In genomic region chr22:36775589-36775965, GRCh38 we compare ENCODE assay signal across 8 cellular contexts. TPM values are rescaled to one million over a fixed set of nuclear protein-coding genes. Genes with fewer than 3 reads are reported as not detected.
DNase-seq lines count a peak whose midpoint lies in the region; ATAC-seq, FAIRE-seq and TF ChIP-seq lines count a peak whose summit lies in the region.

No MANE protein-coding gene starts in this region.

- H3K4me1 ChIP-seq in K562 (replicated peaks in 1 of 2; ENCODE audit: control insufficient read depth in 2 of 2, insufficient read depth in 2 of 2, low read length in 2 of 2) (peaks cover 0 to 8% of the 10 kb centered on the region in 2 experiments; a peak in 1 of 5 replicates), keratinocyte (ENCODE audit: control insufficient read depth, extremely low read depth, insufficient read depth, low read length) (peaks cover 11% of the 10 kb centered on the region)

- H3K9me3 ChIP-seq in K562 (replicated peaks; ENCODE audit: control insufficient read depth, insufficient read depth, low read depth, low read length) = no peaks in the 10 kb centered on the region
- H3K9me3 ChIP-seq in keratinocyte (ENCODE audit: control insufficient read depth, low read depth, low read length) = no peaks in the 10 kb centered on the region

- H3K36me3 ChIP-seq in K562 (ENCODE audit: control insufficient read depth, insufficient read depth, low read length) (no peaks in the 10 kb centered on the region), keratinocyte (ENCODE audit: control insufficient read depth in 2 of 2, extremely low read depth in 1 of 2, insufficient read depth in 2 of 2, low read length in 2 of 2) (no peaks in the 10 kb centered on the region)

- FAIRE-seq in K562 (lab: Jason Lieb, UNC) = no peak
- FAIRE-seq in keratinocyte (lab: Jason Lieb, UNC) = no peak

- H4K20me1 ChIP-seq in K562 (replicated peaks; ENCODE audit: control insufficient read depth, insufficient read depth, low read length) (no peaks in the 10 kb centered on the region), keratinocyte (ENCODE audit: control insufficient read depth, extremely low read depth, insufficient read depth, low read length) (no peaks in the 10 kb centered on the region)

- CTCF ChIA-PET in K562 (lab: Yijun Ruan, JAX; ENCODE audit: low intra/inter-chr PET ratio) = no interaction called here

- in situ Hi-C loops in K562 (cut with MboI) = no loop called here

- H3K27ac ChIP-seq in K562 (ENCODE audit: extremely low read depth, low read depth, low read length) (no peak overlapping the region), keratinocyte (ENCODE audit: control insufficient read depth, insufficient read depth, low read length) (peak overlapping the region; percentile 60)

- no TSS peak for BruUV-seq in K562 (replicated peaks; lab: Mats Ljungman, UMichigan)

- H3K4me2 ChIP-seq in K562 (ENCODE audit: insufficient read depth, low read length) (no peak overlapping the region), keratinocyte (ENCODE audit: control insufficient read depth, extremely low read depth, insufficient read depth, low read depth, low read length) (peak overlapping the region; percentile 99)

- DNase-seq in Daoy (ENCODE audit: low read depth) (peak; percentile 19), SHP77 treated with DMSO at 0.1 percent for 48 hours (lab: John Stamatoyannopoulos, UW) (peak; percentile 3), K562 (ENCODE audit: extremely low read depth in 1 of 4, low spot score in 3 of 4) (no peak), keratinocyte (ENCODE audit: low read depth, low spot score) (no peak), COLO668 (lab: John Stamatoyannopoulos, UW; ENCODE audit: unreplicated experiment) (no peak), NCI-H226 (no peak)
- DNase-seq in stimulated activated CD4-positive, alpha-beta T cell treated with anti-CD3 and anti-CD28 coated beads, Interleukin-15, amount 100 ng/mL, for 48 hours (ENCODE audit: low read depth in 2 of 2) = peak; percentile 5 to 7

- WGBS in K562 (ENCODE audit: insufficient coverage, low coverage, missing lambda C conversion rate) = 3% methylated on average over 8 of the region's 23 CpGs

- peak; percentile 5 for ATAC-seq in HG02642 (IDR thresholded peaks at IDR 0.05; ENCODE audit: poor library complexity, unreplicated experiment)
- no peak for ATAC-seq in K562

- dilution Hi-C loops in keratinocyte (cut with MboI; ENCODE audit: extremely low pct_ligation_motif_present, low sequenced_read_pairs) = loop anchor here (10.0 kb wide), 1 partner anchor 59 kb away; no protein-coding TSS in a partner anchor

- no peak for TF ChIP-seq POLR2A in K562 (conservative IDR thresholded peaks at IDR 0.05)

- peak overlapping the region; percentile 28 for H3K4me3 ChIP-seq in K562
- H3K4me3 ChIP-seq in keratinocyte (ENCODE audit: control insufficient read depth in 2 of 3, extremely low read depth in 1 of 3, insufficient read depth in 2 of 3, low read depth in 1 of 3, low read length in 3 of 3) = peak overlapping the region; percentile 79 to 87 (median 85)

- peak overlapping the region in 1 of 2 experiments; percentile 35; a peak in 1 of 4 replicates for H3K9ac ChIP-seq in K562 (ENCODE audit: insufficient read depth in 1 of 2, low read depth in 2 of 2, low read length in 2 of 2)
- peak overlapping the region; percentile 76 for H3K9ac ChIP-seq in keratinocyte (ENCODE audit: control insufficient read depth, extremely low read depth, insufficient read depth, low read length)

- H3K9me1 ChIP-seq in K562 (ENCODE audit: control insufficient read depth, insufficient read depth, low read length) (no peaks in the 10 kb centered on the region), keratinocyte (ENCODE audit: control insufficient read depth, extremely low read depth, insufficient read depth, low read length) (peaks cover 4% of the 10 kb centered on the region)

- intact Hi-C loops in K562 (cut with micrococcal nuclease) = no loop called here

- TF ChIP-seq EP300 in K562 (IDR thresholded peaks at IDR 0.05; ENCODE audit: low read length) = no peak

- H3K79me2 ChIP-seq in K562 (ENCODE audit: control insufficient read depth, insufficient read depth, low read length) (no peaks in the 10 kb centered on the region), keratinocyte (ENCODE audit: control insufficient read depth, insufficient read depth, low read length) (peaks cover 4% of the 10 kb centered on the region)

- H3K27me3 ChIP-seq in K562 (ENCODE audit: control insufficient read depth in 2 of 2, insufficient read depth in 2 of 2, low read length in 2 of 2) (peaks cover 0 to 30% of the 10 kb centered on the region in 2 experiments; a peak in 3 of 5 replicates), keratinocyte (ENCODE audit: control insufficient read depth, extremely low read depth, insufficient read depth, low read length) (no peaks in the 10 kb centered on the region)

- H2AFZ ChIP-seq in K562 (ENCODE audit: low read depth, low read length) = no peak overlapping the region
- H2AFZ ChIP-seq in keratinocyte (ENCODE audit: control insufficient read depth, low read length) = peak overlapping the region; percentile 85

- no peak for TF ChIP-seq RAD21 in K562 (CRISPR knock-in tag; conservative IDR thresholded peaks at IDR 0.05 in 1 of 2, IDR thresholded peaks at IDR 0.05 in 1 of 2)

- POLR2A ChIA-PET in K562 (lab: Yijun Ruan, JAX) = no interaction called here

- TF ChIP-seq CTCF in K562 (IDR thresholded peaks at IDR 0.05 in 2 of 3, conservative IDR thresholded peaks at IDR 0.05 in 1 of 3; ENCODE audit: insufficient read depth in 2 of 3, low read depth in 1 of 3, low read length in 3 of 3) = no peak
- TF ChIP-seq CTCF in keratinocyte (optimal IDR thresholded peaks at IDR 0.05 in 1 of 3, IDR thresholded peaks at IDR 0.05 in 1 of 3, conservative IDR thresholded peaks at IDR 0.05 in 1 of 3; ENCODE audit: extremely low read depth in 1 of 3, insufficient read depth in 2 of 3, low read length in 3 of 3) = no peak

TF ChIP-seq in K562, 482 proteins besides CTCF, POLR2A, EP300 and RAD21 (continues in another document):
- TF ChIP-seq SRF (CRISPR knock-in tag; IDR thresholded peaks at IDR 0.05) = no peak

RNA-seq across cellular contexts. Expression of gene IFT27, which starts 0.3 kb away (rescaled TPM):
- total RNA-seq in Daoy (2014; rRNA removed; shearing (Covaris generic)) = 18.9 and 21.9 TPM in 2 replicates
- 0.72 and 1.1 TPM in 2 replicates for total RNA-seq in K562 (2011; cell fraction: chromatin; rRNA removed; ENCODE audit: low replicate concordance)
- 0.13 and 0.17 TPM in 2 replicates for total RNA-seq in K562 (2011; cell fraction: nucleolus; rRNA removed)
- 0.22 and 0.46 TPM in 2 replicates for total RNA-seq in K562 (2011; cell fraction: nucleoplasm; rRNA removed)
- total RNA-seq in K562 (2014; rRNA removed) (0.12 and 0.18 TPM in 2 replicates), K562 (2014; rRNA removed; fragmentation: Illumina TruSeq; extraction: Trizol) (0.29 and 0.38 TPM in 2 replicates), K562 (2015; rRNA removed; fragmentation: Illumina TruSeq; extraction: Trizol) (0.38 and 0.54 TPM in 2 replicates), K562 (2021) (0.51 and 1.4 TPM in 2 replicates)
- polyA plus RNA-seq in K562 (2011; rRNA removed) (0.01 and 0.42 TPM in 2 replicates), K562 (2014; fragmentation: Illumina TruSeq; extraction: Trizol) (0.10 and 0.37 TPM in 2 replicates), K562 (2014; fragmentation: Nextera tagmentation; extraction: Ambion mirVana) (under 1 TPM in 1 of 2 experiments, not detected in 1; 0.06 TPM), K562 (2014; rRNA removed) (0.09 and 0.18 TPM in 2 replicates), keratinocyte (11.5 to 19.2 TPM (median 18.5 TPM) in 3 replicates)
- polyA plus RNA-seq in K562 (2011; cell fraction: cytosol; rRNA removed) = 0.18 and 0.19 TPM in 2 replicates
- 0.50 and 0.56 TPM in 2 replicates for polyA plus RNA-seq in K562 (2011; cell fraction: nucleus; rRNA removed)
- polyA plus RNA-seq in K562 (2012) = 0.90 and 3.4 TPM in 2 replicates
- 0.04 and 0.06 TPM in 2 replicates for polyA minus RNA-seq in K562 (2011; rRNA and poly(A)+ RNA removed)
- not detected in 2 replicates for polyA minus RNA-seq in K562 (2011; cell fraction: cytosol; rRNA and poly(A)+ RNA removed)
- 0.11 and 0.13 TPM in 2 replicates for polyA minus RNA-seq in K562 (2011; cell fraction: nucleus; rRNA and poly(A)+ RNA removed)
- 5.1 TPM for polyA plus RNA-seq in keratinocyte (2011; ENCODE audit: low read depth)
- 6.9 and 8.3 TPM in 2 replicates for polyA plus RNA-seq in keratinocyte (2011; cell fraction: cytosol; rRNA removed)
- polyA plus RNA-seq in keratinocyte (2011; cell fraction: nucleus; rRNA removed) = 37.0 and 41.5 TPM in 2 replicates
- 14.3 and 19.6 TPM in 2 replicates for polyA plus RNA-seq in keratinocyte (2012; ENCODE audit: low replicate concordance)
- 10.2 to 11.8 TPM (median 10.3 TPM) in 3 replicates for polyA minus RNA-seq in keratinocyte
- 8.1 TPM for polyA minus RNA-seq in keratinocyte (2011; cell fraction: cytosol; rRNA and poly(A)+ RNA removed)
- 6.1 and 10.9 TPM in 2 replicates for polyA minus RNA-seq in keratinocyte (2011; cell fraction: nucleus; rRNA and poly(A)+ RNA removed)

RNA-seq across cellular contexts. Expression of gene PVALB, which starts 41.3 kb away (rescaled TPM):
- total RNA-seq in Daoy (2014; rRNA removed; shearing (Covaris generic)) = not detected in 2 replicates
- not detected in 2 replicates for total RNA-seq in K562 (2011; cell fraction: chromatin; rRNA removed; ENCODE audit: low replicate concordance)
- total RNA-seq in K562 (2011; cell fraction: nucleolus; rRNA removed) = not detected in 2 replicates
- not detected in 2 replicates for total RNA-seq in K562 (2011; cell fraction: nucleoplasm; rRNA removed)
- total RNA-seq in K562 (2014; rRNA removed) (not detected in 2 replicates), K562 (2014; rRNA removed; fragmentation: Illumina TruSeq; extraction: Trizol) (not detected in 2 replicates), K562 (2015; rRNA removed; fragmentation: Illumina TruSeq; extraction: Trizol) (not detected in 2 replicates), K562 (2021) (not detected in 2 replicates)
- polyA plus RNA-seq in K562 (2011; rRNA removed) (not detected in 2 replicates), K562 (2014; fragmentation: Illumina TruSeq; extraction: Trizol) (not detected in 2 replicates), K562 (2014; fragmentation: Nextera tagmentation; extraction: Ambion mirVana) (not detected), K562 (2014; rRNA removed) (not detected in 2 replicates), keratinocyte (not detected in 3 replicates)
- polyA plus RNA-seq in K562 (2011; cell fraction: cytosol; rRNA removed) = not detected in 2 replicates
- polyA plus RNA-seq in K562 (2011; cell fraction: nucleus; rRNA removed) = not detected in 2 replicates
- polyA plus RNA-seq in K562 (2012) = not detected in 2 replicates
- polyA minus RNA-seq in K562 (2011; rRNA and poly(A)+ RNA removed) = not detected in 2 replicates
- not detected in 2 replicates for polyA minus RNA-seq in K562 (2011; cell fraction: cytosol; rRNA and poly(A)+ RNA removed)
- not detected in 2 replicates for polyA minus RNA-seq in K562 (2011; cell fraction: nucleus; rRNA and poly(A)+ RNA removed)
- not detected for polyA plus RNA-seq in keratinocyte (2011; ENCODE audit: low read depth)
- not detected in 2 replicates for polyA plus RNA-seq in keratinocyte (2011; cell fraction: cytosol; rRNA removed)
- polyA plus RNA-seq in keratinocyte (2011; cell fraction: nucleus; rRNA removed) = not detected in 2 replicates
- not detected in 2 replicates for polyA plus RNA-seq in keratinocyte (2012; ENCODE audit: low replicate concordance)
- polyA minus RNA-seq in keratinocyte = not detected in 3 replicates
- not detected for polyA minus RNA-seq in keratinocyte (2011; cell fraction: cytosol; rRNA and poly(A)+ RNA removed)
- not detected in 2 replicates for polyA minus RNA-seq in keratinocyte (2011; cell fraction: nucleus; rRNA and poly(A)+ RNA removed)

Comparison
In these comparisons a context has a peak if more than half of its experiments do, and no peak if none do; other contexts are left out.
1. DNase-seq: peak in Daoy (single experiment), SHP77 treated with DMSO at 0.1 percent for 48 hours (single experiment) and stimulated activated CD4-positive, alpha-beta T cell treated with anti-CD3 and anti-CD28 coated beads, Interleukin-15, amount 100 ng/mL, for 48 hours (2 of 2); none in K562 (0 of 4), keratinocyte (single experiment), COLO668 (single experiment) and NCI-H226 (single experiment).